ENCODE assay signal across 23 cellular contexts in genomic region chr6:159805418-159806020, GRCh38. TPM values are rescaled to one million over a fixed set of nuclear protein-coding genes. Genes with fewer than 3 reads are reported as not detected.
"Had no signal": no experiment of that assay in that cellular context is flagged by ENCODE, and none has a peak within 500 bp of the region (broad histone marks: within the 10 kb centered on the region; RNA-seq: fewer than 3 reads in every experiment).

No MANE protein-coding gene starts in this region.

- H3K9me3 ChIP-seq: body of pancreas, colonic mucosa, esophagus muscularis mucosa, right atrium auricular region, upper lobe of left lung had no signal

- H3K4me1 ChIP-seq: colonic mucosa, esophagus muscularis mucosa, right atrium auricular region had no signal

- H3K27ac ChIP-seq: colonic mucosa, esophagus muscularis mucosa, right atrium auricular region, upper lobe of left lung had no signal

- H3K4me1 Mint-ChIP-seq: immature natural killer cell had no signal

- H3K9me3 Mint-ChIP-seq: activated CD4-positive, alpha-beta T cell treated with anti-CD3 and anti-CD28 coated beads, Interleukin-2, amount 10 ng/mL, durations not matched to agents 7 days and 5 days; immature natural killer cell; natural killer cell treated with Interleukin-12 subunit alpha and Interleukin-12 subunit beta and Interleukin-15 and Interleukin-18, amount 100 ng/mL, for 72 hours; T-helper 2 cell treated with Interferon-gamma antibody and Interleukin-4, amounts not matched to agents 5 μg/mL and 100 μg/mL, for 36 hours had no signal

- H3K27ac Mint-ChIP-seq: activated CD4-positive, alpha-beta T cell treated with anti-CD3 and anti-CD28 coated beads, Interleukin-2, amount 10 ng/mL, durations not matched to agents 7 days and 5 days; activated naive CD8-positive, alpha-beta T cell; immature natural killer cell; natural killer cell treated with Interleukin-12 subunit alpha and Interleukin-12 subunit beta and Interleukin-15 and Interleukin-18, amount 100 ng/mL, for 72 hours; T-helper 2 cell treated with Interferon-gamma antibody and Interleukin-4, amounts not matched to agents 5 μg/mL and 100 μg/mL, for 36 hours had no signal

- H3K27me3 ChIP-seq: body of pancreas, colonic mucosa, esophagus muscularis mucosa, right atrium auricular region, upper lobe of left lung had no signal

- H3K36me3 ChIP-seq: colonic mucosa, right atrium auricular region, upper lobe of left lung had no signal

- H3K4me3 Mint-ChIP-seq: activated CD4-positive, alpha-beta T cell treated with anti-CD3 and anti-CD28 coated beads, Interleukin-2, amount 10 ng/mL, durations not matched to agents 7 days and 5 days; activated naive CD8-positive, alpha-beta T cell; immature natural killer cell; natural killer cell treated with Interleukin-12 subunit alpha and Interleukin-12 subunit beta and Interleukin-15 and Interleukin-18, amount 100 ng/mL, for 72 hours; T-helper 2 cell treated with Interferon-gamma antibody and Interleukin-4, amounts not matched to agents 5 μg/mL and 100 μg/mL, for 36 hours had no signal

- DNase-seq: activated CD4-positive, alpha-beta T cell treated with anti-CD3 and anti-CD28 coated beads, Interleukin-2, amount 10 ng/mL, durations not matched to agents 7 days and 5 days; activated CD4-positive, CD25-positive, alpha-beta regulatory T cell; activated gamma-delta T cell treated with Interleukin-2 at 50 U/mL for 16 hours; amygdala; body of pancreas; central memory CD4-positive, alpha-beta T cell; colonic mucosa; foreskin fibroblast; immature natural killer cell; occipital lobe; stimulated activated CD4-positive, alpha-beta T cell treated with anti-CD3 and anti-CD28 coated beads, Interleukin-4, amount 100 ng/mL, for 4 hours; stimulated activated CD8-positive, alpha-beta memory T cell treated with anti-CD3 and anti-CD28 coated beads, Interleukin-4, amount 100 ng/mL, for 48 hours; stimulated activated naive CD4-positive, alpha-beta T cell treated with Interleukin-2 at 50 U/mL for 16 hours; upper lobe of left lung had no signal

- ATAC-seq: body of pancreas had no signal

- H3K27me3 Mint-ChIP-seq: activated CD4-positive, alpha-beta T cell treated with anti-CD3 and anti-CD28 coated beads, Interleukin-2, amount 10 ng/mL, durations not matched to agents 7 days and 5 days; activated naive CD8-positive, alpha-beta T cell; natural killer cell treated with Interleukin-12 subunit alpha and Interleukin-12 subunit beta and Interleukin-15 and Interleukin-18, amount 100 ng/mL, for 72 hours had no signal

- H3K36me3 Mint-ChIP-seq: natural killer cell treated with Interleukin-12 subunit alpha and Interleukin-12 subunit beta and Interleukin-15 and Interleukin-18, amount 100 ng/mL, for 72 hours had no signal

- H3K4me3 ChIP-seq: body of pancreas, colonic mucosa, esophagus muscularis mucosa, right atrium auricular region, skin epidermis, upper lobe of left lung had no signal

RNA-seq across cellular contexts. Expression of gene PNLDC1, which starts 5.4 kb away (rescaled TPM):
- total RNA-seq: mesenteric fat pad, occipital lobe, progenitor cell of endocrine pancreas, temporal lobe had no signal
